In the genomic region with DNA sequence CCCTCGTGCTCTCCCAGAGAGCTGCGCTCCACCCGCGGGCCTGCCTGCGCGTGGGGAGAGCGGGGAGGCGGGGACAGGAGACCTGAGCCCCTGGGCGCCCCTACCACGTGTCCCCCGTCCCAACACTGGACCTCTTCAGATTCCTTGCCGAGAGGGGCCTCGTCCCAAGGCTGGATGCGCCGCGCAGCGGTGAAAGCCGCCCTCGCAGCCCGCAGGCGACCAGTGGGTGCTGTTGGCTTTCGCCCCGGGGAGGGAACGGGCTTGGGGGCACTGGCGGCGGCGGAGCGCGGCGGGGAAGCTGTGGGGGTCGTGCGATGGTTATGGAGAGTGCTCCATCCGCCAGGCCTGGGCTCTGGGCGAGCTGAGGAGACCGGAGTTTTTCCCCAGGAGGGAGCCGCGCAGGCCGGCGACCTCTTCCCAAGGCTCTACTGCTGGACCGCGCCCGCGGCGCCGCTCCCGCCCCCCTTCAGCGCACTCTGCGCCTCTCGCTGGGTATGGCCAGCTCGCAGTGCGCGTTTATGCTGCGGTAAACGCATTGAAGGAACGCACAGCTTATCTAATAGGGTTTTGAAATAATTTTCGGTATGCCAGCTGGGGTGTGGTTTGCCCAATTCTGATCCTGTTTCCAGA, we compare ENCODE assay signal across 8 cellular contexts. TPM values are rescaled to one million over a fixed set of nuclear protein-coding genes. Genes with fewer than 3 reads are reported as not detected.
DNase-seq lines count a peak whose midpoint lies in the region; ATAC-seq and TF ChIP-seq lines count a peak whose summit lies in the region.

No MANE protein-coding gene starts in this region.

- H3K9me3 ChIP-seq in NT2/D1 (ENCODE audit: insufficient read depth, low read length), result no peaks in the 10 kb centered on the region

- no peaks in the 10 kb centered on the region for H3K9me3 Mint-ChIP-seq in progenitor cell of endocrine pancreas (ENCODE audit: low read depth)

- H3K27me3 ChIP-seq in NT2/D1 (ENCODE audit: insufficient read depth, insufficient read length), result peaks cover 53% of the 10 kb centered on the region

- H3K36me3 ChIP-seq in NT2/D1 (ENCODE audit: insufficient read depth, insufficient read length, low read length), result no peaks in the 10 kb centered on the region

- H3K9ac ChIP-seq in NT2/D1 (ENCODE audit: insufficient read length, low read depth), result no peak overlapping the region

- ATAC-seq in GM18498 (IDR thresholded peaks at IDR 0.05; ENCODE audit: unreplicated experiment) (no peak), GM19023 (IDR thresholded peaks at IDR 0.05; ENCODE audit: unreplicated experiment) (no peak)

- peaks cover 8% of the 10 kb centered on the region for H3K4me1 ChIP-seq in NT2/D1 (ENCODE audit: insufficient read depth, insufficient read length)

- H3K36me3 Mint-ChIP-seq in progenitor cell of endocrine pancreas (ENCODE audit: insufficient read depth), result no peaks in the 10 kb centered on the region

- DNase-seq in ELR (ENCODE audit: low read depth) (peak; percentile 15), NT2/D1 (ENCODE audit: low read depth, low spot score) (no peak), epithelial cell of esophagus (ENCODE audit: low read depth) (peak; percentile 19), progenitor cell of endocrine pancreas (ENCODE audit: low spot score, unreplicated experiment) (peak; percentile 53), medulla oblongata (ENCODE audit: extremely low spot score) (no peak), T1000 (lab: John Stamatoyannopoulos, UW) (no peak)

- H3K27me3 Mint-ChIP-seq in progenitor cell of endocrine pancreas, result peaks cover 89% of the 10 kb centered on the region

- H3K27ac Mint-ChIP-seq in progenitor cell of endocrine pancreas, result no peak overlapping the region

- peak overlapping the region; percentile 70 for H3K4me3 Mint-ChIP-seq in progenitor cell of endocrine pancreas (ENCODE audit: low read depth)

- peak overlapping the region; percentile 13 for H3K4me3 ChIP-seq in NT2/D1 (ENCODE audit: insufficient read length, low read depth)
- H3K4me3 ChIP-seq in epithelial cell of esophagus (ENCODE audit: low read length), result peak overlapping the region; percentile 42

- H3K4me1 Mint-ChIP-seq in progenitor cell of endocrine pancreas (ENCODE audit: low read depth), result peaks cover 15% of the 10 kb centered on the region

- TF ChIP-seq CTCF in epithelial cell of esophagus (IDR thresholded peaks at IDR 0.05; ENCODE audit: insufficient read depth, low read depth, low read length, missing control alignments) (peak; percentile 15), progenitor cell of endocrine pancreas (IDR thresholded peaks at IDR 0.05; ENCODE audit: unreplicated experiment) (peak; percentile 55)

RNA-seq across cellular contexts. Expression of gene RNF17, which starts 17.2 kb away (rescaled TPM):
- not detected in 2 replicates for total RNA-seq in progenitor cell of endocrine pancreas

Comparison
In these comparisons a context has a peak if more than half of its experiments do, and no peak if none do; other contexts are left out.
1. DNase-seq: peak in ELR (single experiment), epithelial cell of esophagus (single experiment) and progenitor cell of endocrine pancreas (single experiment); none in NT2/D1 (single experiment), medulla oblongata (single experiment) and T1000 (single experiment).